ENCODE assay signal across 8 cellular contexts in the genomic region with DNA sequence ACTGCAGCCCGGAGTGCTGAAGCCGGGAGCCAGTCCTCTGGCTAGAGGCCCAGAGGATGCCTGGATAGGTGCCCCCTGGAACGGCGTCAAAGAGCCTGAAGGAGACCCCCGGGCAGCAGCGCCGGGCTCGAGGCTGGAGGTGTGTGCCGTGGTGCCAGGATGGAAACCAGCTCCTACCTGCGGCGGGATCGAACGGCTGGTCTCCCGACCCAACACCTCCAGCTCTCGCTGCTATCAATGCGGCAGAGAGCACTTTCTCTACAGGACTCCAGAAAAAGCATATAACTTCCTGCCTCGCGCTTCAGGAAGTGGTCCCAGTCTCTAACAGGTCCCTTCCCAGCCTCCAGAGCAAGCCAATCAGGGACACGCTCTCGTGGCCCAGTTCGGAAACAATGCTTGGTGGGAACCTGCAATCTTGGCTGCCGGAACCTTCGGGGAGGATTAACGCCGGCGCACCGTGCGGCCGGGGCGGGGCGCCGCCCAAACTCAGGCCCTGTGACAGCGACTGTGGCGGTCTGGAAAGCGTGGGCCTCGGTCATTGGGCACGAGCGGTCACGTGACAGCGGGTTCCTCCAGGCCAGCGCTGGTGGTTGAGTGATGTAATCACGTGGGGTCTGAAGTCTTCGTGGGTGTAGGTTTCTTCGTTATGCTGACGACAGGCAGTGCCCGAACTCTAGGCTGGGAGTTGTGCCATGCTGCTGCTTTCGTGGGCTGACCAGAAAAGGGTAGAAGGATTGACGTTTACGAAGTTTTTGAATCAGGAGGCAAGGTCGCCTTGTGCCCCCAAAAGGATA. TPM values are rescaled to one million over a fixed set of nuclear protein-coding genes. Genes with fewer than 3 reads are reported as not detected.
A peak's percentile ranks its signal among the peaks of the same experiment; 100 is the strongest.
DNase-seq lines count a peak whose midpoint lies in the region; ATAC-seq, FAIRE-seq and TF ChIP-seq lines count a peak whose summit lies in the region.

A gene (minus strand): TSS at position 281 of the 794 bp plus-strand sequence. CDS start 430 bp downstream, outside the sequence.

- TF ChIP-seq CTCF in astrocyte (IDR thresholded peaks at IDR 0.05; ENCODE audit: insufficient read depth, low read depth, low read length) (no peak), uterus (IDR thresholded peaks at IDR 0.05) (peak in 3 of 4 experiments; percentile 9 to 31 (median 20))

- H3K36me3 ChIP-seq in astrocyte (ENCODE audit: insufficient read depth, low read length) (no peaks in the 10 kb centered on the region), uterus (no peaks in the 10 kb centered on the region)

- peak within 1 kb of the TSS; percentile 86 for H2AFZ ChIP-seq in astrocyte (ENCODE audit: low read depth, low read length)

- H3K4me3 ChIP-seq in astrocyte (ENCODE audit: insufficient read depth, low read depth, low read length) (peak within 1 kb of the TSS; percentile 87), right cardiac atrium (ENCODE audit: low read length) (peak within 1 kb of the TSS; percentile 76), uterus (peak within 1 kb of the TSS; percentile 67 to 93)

- peaks cover 46% of the 10 kb centered on the region for H3K79me2 ChIP-seq in astrocyte (ENCODE audit: insufficient read depth, low read length)

- TF ChIP-seq POLR2A in GM18505 (IDR thresholded peaks at IDR 0.05; ENCODE audit: borderline replicate concordance, extremely low read depth, insufficient read depth, insufficient read length) (peak; percentile 89), uterus (IDR thresholded peaks at IDR 0.05) (peak; percentile 64 to 73)

- DNase-seq in NCI-H2029 (lab: John Stamatoyannopoulos, UW) (peak; percentile 99), T-helper 22 cell (ENCODE audit: low read depth) (peak; percentile 99), astrocyte (ENCODE audit: low read depth) (peak; percentile 98), right cardiac atrium (peak; percentile 99 to 100 (median 99)), pulmonary artery endothelial cell (ENCODE audit: low read depth, low spot score) (peak; percentile 97), uterus (peak; percentile 99)

- H3K4me1 Mint-ChIP-seq in astrocyte (ENCODE audit: low read depth, unreplicated experiment), result peaks cover 12% of the 10 kb centered on the region

- H3K4me1 ChIP-seq in astrocyte (ENCODE audit: insufficient read depth, low read length), result peaks cover 5% of the 10 kb centered on the region
- H3K4me1 ChIP-seq in right cardiac atrium (ENCODE audit: control insufficient read depth, insufficient read depth, low read length), result peaks cover 6% of the 10 kb centered on the region
- peaks cover 4 to 13% of the 10 kb centered on the region in 2 donors for H3K4me1 ChIP-seq in uterus

- intact Hi-C loops in right cardiac atrium (cut with DNase I) (no loop called here), uterus (cut with DNase I; ENCODE audit: low total_unique reads) (no loop called here)

- no peaks in the 10 kb centered on the region for H3K27me3 ChIP-seq in astrocyte (ENCODE audit: insufficient read depth, low read length)
- H3K27me3 ChIP-seq in right cardiac atrium (ENCODE audit: control insufficient read depth, insufficient read depth), result no peaks in the 10 kb centered on the region
- no peaks in the 10 kb centered on the region for H3K27me3 ChIP-seq in uterus

- H3K9me3 Mint-ChIP-seq in astrocyte (ENCODE audit: unreplicated experiment), result peaks cover 5% of the 10 kb centered on the region

- FAIRE-seq in astrocyte (lab: Jason Lieb, UNC), result peak; percentile 50

- under 1% methylated on average over 50 of the region's 50 CpGs for WGBS in right cardiac atrium

- peaks cover 5% of the 10 kb centered on the region for H3K36me3 Mint-ChIP-seq in astrocyte (ENCODE audit: low read depth, unreplicated experiment)

- peak within 1 kb of the TSS; percentile 97 for H3K4me3 Mint-ChIP-seq in astrocyte (ENCODE audit: unreplicated experiment)

- peaks cover 31% of the 10 kb centered on the region for H4K20me1 ChIP-seq in astrocyte (ENCODE audit: insufficient read depth, low read length)

- peak within 1 kb of the TSS; percentile 94 for H3K9ac ChIP-seq in astrocyte (ENCODE audit: low read length)

- H3K9me3 ChIP-seq in astrocyte (ENCODE audit: insufficient read depth, low read depth, low read length) (no peaks in the 10 kb centered on the region), right cardiac atrium (ENCODE audit: control insufficient read depth, low read length) (no peaks in the 10 kb centered on the region), uterus (no peaks in the 10 kb centered on the region)

- H3K27me3 Mint-ChIP-seq in astrocyte (ENCODE audit: low read depth, unreplicated experiment), result no peaks in the 10 kb centered on the region

- peak within 1 kb of the TSS; percentile 83 for H3K4me2 ChIP-seq in astrocyte (ENCODE audit: low read length)

- H3K27ac ChIP-seq in astrocyte (ENCODE audit: low read depth, low read length) (peak within 1 kb of the TSS; percentile 93), right cardiac atrium (ENCODE audit: low read length) (peak within 1 kb of the TSS; percentile 94), uterus (peak within 1 kb of the TSS; percentile 91 to 94)

- H3K27ac Mint-ChIP-seq in astrocyte (ENCODE audit: unreplicated experiment), result peak within 1 kb of the TSS; percentile 99

- ATAC-seq in GM18505 (IDR thresholded peaks at IDR 0.05; ENCODE audit: unreplicated experiment) (peak; percentile 95), HG02973 (IDR thresholded peaks at IDR 0.05; ENCODE audit: unreplicated experiment) (peak; percentile 92), right cardiac atrium (peak; percentile 99)

RNA-seq across cellular contexts. Expression of the gene that starts here (rescaled TPM):
- total RNA-seq in astrocyte (27.3 and 30.4 TPM in 2 replicates), right cardiac atrium (10 to 100 TPM; 21.6 to 34.0 (median 26.8) TPM), pulmonary artery endothelial cell (25.5 and 46.4 TPM in 2 replicates), uterus (10 to 100 TPM; 33.3 to 44.6 (median 37.0) TPM)
- polyA plus RNA-seq in right cardiac atrium, result 10.0 TPM

Comparison
In these comparisons a context has a peak if more than half of its experiments do, and no peak if none do; other contexts are left out.
1. Peak in every context shown above with its lines: DNase-seq, ATAC-seq, H3K4me3 ChIP-seq and H3K27ac ChIP-seq.